In genomic region chr2:64645014-64645418, GRCh38 we compare ENCODE assay signal across 8 cellular contexts. TPM values are rescaled to one million over a fixed set of nuclear protein-coding genes. Genes with fewer than 3 reads are reported as not detected.
DNase-seq lines count a peak whose midpoint lies in the region; ATAC-seq, FAIRE-seq and TF ChIP-seq lines count a peak whose summit lies in the region.

No MANE protein-coding gene starts in this region.

- H3K9me3 ChIP-seq in ascending aorta (no peaks in the 10 kb centered on the region), iPS-15b (ENCODE audit: control insufficient read depth, insufficient read depth, low read length) (no peaks in the 10 kb centered on the region)

- intact Hi-C loops in ascending aorta (cut with DNase I): loop anchor here (2.0 kb wide), 1 partner anchor 58 kb away; no protein-coding TSS in a partner anchor

- H3K36me3 ChIP-seq in ascending aorta (no peaks in the 10 kb centered on the region), iPS-15b (ENCODE audit: control insufficient read depth, insufficient read depth, low read length) (no peaks in the 10 kb centered on the region)

- H3K27me3 ChIP-seq in ascending aorta (no peaks in the 10 kb centered on the region), iPS-15b (ENCODE audit: control insufficient read depth, insufficient read depth, low read length) (peaks cover 20% of the 10 kb centered on the region)

- peak; percentile 23 for DNase-seq in DMS153 (lab: John Stamatoyannopoulos, UW)
- DNase-seq in HTR-8/SVneo (ENCODE audit: insufficient read length, low spot score): peak; percentile 62
- peak; percentile 46 for DNase-seq in NOMO-1 treated with DMSO at 0.1 percent for 48 hours (lab: John Stamatoyannopoulos, UW; ENCODE audit: unreplicated experiment)
- DNase-seq in ascending aorta (ENCODE audit: low spot score in 2 of 2): peak in 1 of 2 donors; percentile 74
- no peak for DNase-seq in skeletal muscle cell (ENCODE audit: low read depth)
- DNase-seq in inferior parietal cortex (ENCODE audit: extremely low spot score): no peak

- peak overlapping the region; percentile 73 for H3K9ac ChIP-seq in iPS-15b (ENCODE audit: low read depth, low read length)

- peaks cover 0 to 28% of the 10 kb centered on the region in 2 donors for H3K4me1 ChIP-seq in ascending aorta
- peaks cover 32% of the 10 kb centered on the region for H3K4me1 ChIP-seq in iPS-15b (ENCODE audit: control insufficient read depth, insufficient read depth, low read length)

- peak overlapping the region; percentile 60 to 62 for H3K4me3 ChIP-seq in ascending aorta
- peak overlapping the region; percentile 62 for H3K4me3 ChIP-seq in iPS-15b (ENCODE audit: low read depth, low read length)
- peak overlapping the region; percentile 46 for H3K4me3 ChIP-seq in skeletal muscle cell (ENCODE audit: low read depth, low read length)

- no peak for TF ChIP-seq CTCF in ascending aorta (IDR thresholded peaks at IDR 0.05)

- ATAC-seq in HG03565 (IDR thresholded peaks at IDR 0.05; ENCODE audit: unreplicated experiment): no peak

- FAIRE-seq in HTR-8/SVneo (lab: Jason Lieb, UNC): peak; percentile 63

- H3K27ac ChIP-seq in ascending aorta: peak overlapping the region; percentile 79 to 84

RNA-seq across cellular contexts. Expression of gene SERTAD2, which starts 8.7 kb away (rescaled TPM):
- 8.7 TPM for total RNA-seq in ascending aorta

Comparison
In these comparisons a context has a peak if more than half of its experiments do, and no peak if none do; other contexts are left out.
1. DNase-seq: peak in DMS153 (single experiment), HTR-8/SVneo (single experiment) and NOMO-1 treated with DMSO at 0.1 percent for 48 hours (single experiment); none in skeletal muscle cell (single experiment) and inferior parietal cortex (single experiment).
2. Peak in every context shown above with its lines, with median percentiles within 50 percentile points of each other: H3K4me3 ChIP-seq.